Comparison of ENCODE assay signal across 21 cellular contexts in the genomic region with DNA sequence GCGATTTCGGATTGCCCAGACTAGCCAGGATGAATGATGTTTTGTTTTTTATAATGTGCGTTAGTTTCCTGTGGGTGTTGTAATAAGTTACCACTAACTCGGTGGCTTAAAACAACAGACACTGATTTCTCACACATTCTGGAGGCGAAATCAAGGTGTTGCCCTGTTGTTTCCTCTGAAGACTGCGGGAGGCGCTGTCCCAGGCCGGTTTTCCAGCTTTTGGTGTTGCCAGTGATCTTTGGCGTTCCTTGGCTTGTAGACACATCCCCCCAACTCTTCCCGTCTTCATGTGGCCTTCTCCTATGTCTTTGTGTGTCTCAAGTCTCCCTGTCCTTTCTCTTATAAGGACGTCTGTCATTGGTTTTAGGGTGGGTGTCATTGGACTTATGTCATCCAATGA.
A peak's percentile ranks its signal among the peaks of the same experiment; 100 is the strongest.
DNase-seq lines count a peak whose midpoint lies in the region; ATAC-seq and TF ChIP-seq lines count a peak whose summit lies in the region.
"Had no signal": no experiment of that assay in that cellular context is flagged by ENCODE, and none has a peak within 500 bp of the region (broad histone marks: within the 10 kb centered on the region; RNA-seq: fewer than 3 reads in every experiment).

No MANE protein-coding gene starts in this region.

- no peaks in the 10 kb centered on the region; a peak in 1 of 4 replicates for H3K4me1 ChIP-seq in SK-N-SH (ENCODE audit: control insufficient read depth in 1 of 2, insufficient read depth in 2 of 2, low read depth in 1 of 2, low read length in 1 of 2)
- no peaks in the 10 kb centered on the region for H3K4me1 ChIP-seq in PC-3 (ENCODE audit: insufficient read depth, low read length)
- H3K4me1 ChIP-seq in endodermal cell (ENCODE audit: control insufficient read depth, insufficient read depth, low read length): no peaks in the 10 kb centered on the region
- no peaks in the 10 kb centered on the region for H3K4me1 ChIP-seq in MM.1S (ENCODE audit: low read length)
- no peaks in the 10 kb centered on the region for H3K4me1 ChIP-seq in CD4-positive, alpha-beta memory T cell (ENCODE audit: insufficient read depth, low read length)
- H3K4me1 ChIP-seq: A549 had no signal

- no peaks in the 10 kb centered on the region for H3K9me3 ChIP-seq in SK-N-SH
- no peaks in the 10 kb centered on the region for H3K9me3 ChIP-seq in PC-3 (ENCODE audit: low read length)
- no peaks in the 10 kb centered on the region for H3K9me3 ChIP-seq in endodermal cell (ENCODE audit: control insufficient read depth, low read length)
- H3K9me3 ChIP-seq in MM.1S (replicated peaks; ENCODE audit: insufficient read depth, low read length): no peaks in the 10 kb centered on the region
- no peaks in the 10 kb centered on the region for H3K9me3 ChIP-seq in CD4-positive, alpha-beta memory T cell (ENCODE audit: control insufficient read depth in 1 of 2, low read length in 2 of 2)
- H3K9me3 ChIP-seq: transverse colon had no signal

- POLR2A ChIA-PET in SK-N-SH (lab: Yijun Ruan, JAX) (no interaction called here), PC-3 (lab: Charles Lee; ENCODE audit: unreplicated experiment) (no interaction called here)
- POLR2A ChIA-PET in CD4-positive, alpha-beta memory T cell (lab: Charles Lee; ENCODE audit: partially characterized antibody): no interaction called here

- peaks cover 8% of the 10 kb centered on the region for H3K9me3 Mint-ChIP-seq in endodermal cell
- peaks cover 4% of the 10 kb centered on the region for H3K9me3 Mint-ChIP-seq in type B pancreatic cell
- H3K9me3 Mint-ChIP-seq in CD4-positive, alpha-beta memory T cell: peaks cover 0 to 5% (median 0%) of the 10 kb centered on the region in 8 donors
- H3K9me3 Mint-ChIP-seq: activated CD4-positive, alpha-beta memory T cell treated with anti-CD3 and anti-CD28 coated beads for 36 hours; activated naive CD8-positive, alpha-beta T cell treated with anti-CD3 and anti-CD28 coated beads for 36 hours; natural killer cell had no signal

- H3K36me3 Mint-ChIP-seq in endodermal cell (ENCODE audit: low read depth) (peaks cover 8% of the 10 kb centered on the region), type B pancreatic cell (no peaks in the 10 kb centered on the region)
- H3K36me3 Mint-ChIP-seq in CD4-positive, alpha-beta memory T cell: no peaks in the 10 kb centered on the region
- H3K36me3 Mint-ChIP-seq: activated CD4-positive, alpha-beta memory T cell treated with anti-CD3 and anti-CD28 coated beads for 36 hours; activated naive CD8-positive, alpha-beta T cell treated with anti-CD3 and anti-CD28 coated beads for 36 hours; natural killer cell had no signal

- no TSS peak for BruUV-seq in PC-3 (replicated peaks; lab: Mats Ljungman, UMichigan)

- H3K27me3 ChIP-seq in SK-N-SH (ENCODE audit: insufficient read depth) (no peaks in the 10 kb centered on the region), PC-3 (ENCODE audit: low read length) (peaks cover 83% of the 10 kb centered on the region), endodermal cell (ENCODE audit: control insufficient read depth, insufficient read depth, low read length, poor library complexity, severe bottlenecking) (peaks cover 7% of the 10 kb centered on the region), MM.1S (replicated peaks; ENCODE audit: insufficient read depth, low read length) (no peaks in the 10 kb centered on the region)
- no peaks in the 10 kb centered on the region for H3K27me3 ChIP-seq in CD4-positive, alpha-beta memory T cell (ENCODE audit: insufficient read depth, low read length)

- TF ChIP-seq CTCF in SK-N-SH (IDR thresholded peaks at IDR 0.05) (peak; percentile 38), PC-3 (conservative IDR thresholded peaks at IDR 0.05; ENCODE audit: low read depth, low read length) (peak; percentile 38; the same call in 1 of the 2 replicates), endodermal cell (conservative IDR thresholded peaks at IDR 0.05) (peak; percentile 70), type B pancreatic cell (conservative IDR thresholded peaks at IDR 0.05) (peak; percentile 56), MM.1S (IDR thresholded peaks at IDR 0.05; ENCODE audit: low read length) (no peak)

- H2AFZ ChIP-seq in SK-N-SH (ENCODE audit: low read depth) (no peak overlapping the region), PC-3 (ENCODE audit: low read length) (no peak overlapping the region), MM.1S (ENCODE audit: low read length) (no peak overlapping the region)

- TF ChIP-seq EP300 in SK-N-SH (IDR thresholded peaks at IDR 0.05; ENCODE audit: borderline replicate concordance in 1 of 2, low read depth in 1 of 2, low read length in 1 of 2): no peak

- no peaks in the 10 kb centered on the region for H3K9me2 ChIP-seq in SK-N-SH
- H3K9me2 ChIP-seq in PC-3 (replicated peaks; ENCODE audit: low read length): no peaks in the 10 kb centered on the region
- H3K9me2 ChIP-seq in MM.1S (replicated peaks; ENCODE audit: insufficient read depth, low read length): no peaks in the 10 kb centered on the region

- no peak for TF ChIP-seq RAD21 in SK-N-SH (IDR thresholded peaks at IDR 0.05; ENCODE audit: low read length)

- H3K4me3 ChIP-seq in SK-N-SH (ENCODE audit: low read depth in 2 of 2, low read length in 1 of 2) (no peak overlapping the region), PC-3 (ENCODE audit: low read length) (no peak overlapping the region), endodermal cell (ENCODE audit: low read length) (no peak overlapping the region), MM.1S (ENCODE audit: low read length) (no peak overlapping the region)
- H3K4me3 ChIP-seq in CD4-positive, alpha-beta memory T cell (ENCODE audit: low read length in 2 of 2): no peak overlapping the region
- H3K4me3 ChIP-seq: A549, breast epithelium, heart left ventricle, transverse colon had no signal

- H3K79me2 ChIP-seq in SK-N-SH (ENCODE audit: insufficient read depth) (no peaks in the 10 kb centered on the region), PC-3 (ENCODE audit: low read length) (no peaks in the 10 kb centered on the region), MM.1S (ENCODE audit: low read length) (no peaks in the 10 kb centered on the region)

- H3K4me2 ChIP-seq in SK-N-SH (no peak overlapping the region), PC-3 (ENCODE audit: low read length) (no peak overlapping the region), MM.1S (ENCODE audit: low read depth, low read length) (no peak overlapping the region)
- H3K4me2 ChIP-seq: A549 had no signal

- WGBS in SK-N-SH (ENCODE audit: low lambda C conversion rate): 52% methylated on average over 11 of the region's 11 CpGs
- WGBS in endodermal cell (ENCODE audit: insufficient coverage in 1 of 2, insufficient read length in 1 of 2), 2 experiments: 82 to 84% methylated on average over 8 to 11 of the region's 11 CpGs

- H4K20me1 ChIP-seq in SK-N-SH (ENCODE audit: insufficient read depth) (no peaks in the 10 kb centered on the region), PC-3 (ENCODE audit: low read length) (no peaks in the 10 kb centered on the region), MM.1S (ENCODE audit: insufficient read depth, low read length) (no peaks in the 10 kb centered on the region)

- H3F3A ChIP-seq in SK-N-SH (replicated peaks; ENCODE audit: insufficient read depth): no peaks in the 10 kb centered on the region
- no peaks in the 10 kb centered on the region for H3F3A ChIP-seq in PC-3 (ENCODE audit: low read length, unreplicated experiment)
- H3F3A ChIP-seq in MM.1S (ENCODE audit: insufficient read depth, low read length): no peaks in the 10 kb centered on the region

- H3K27ac ChIP-seq in SK-N-SH (ENCODE audit: low read depth in 2 of 2, low read length in 1 of 2) (no peak overlapping the region), PC-3 (ENCODE audit: low read length) (no peak overlapping the region), endodermal cell (ENCODE audit: low read depth, low read length) (no peak overlapping the region), MM.1S (ENCODE audit: low read length) (no peak overlapping the region)
- H3K27ac ChIP-seq in CD4-positive, alpha-beta memory T cell (ENCODE audit: low read depth, low read length): no peak overlapping the region
- H3K27ac ChIP-seq: A549, breast epithelium, heart left ventricle, transverse colon had no signal

- DNase-seq in SK-N-SH: no peak
- no peak for DNase-seq in PC-3
- DNase-seq in endodermal cell: peak; percentile 79
- DNase-seq in type B pancreatic cell (ENCODE audit: extremely low spot score, unreplicated experiment): no peak
- DNase-seq in MM.1S: no peak
- DNase-seq in CD4-positive, alpha-beta memory T cell: no peak
- DNase-seq: activated CD4-positive, alpha-beta memory T cell treated with anti-CD3 and anti-CD28 coated beads for 36 hours; activated naive CD8-positive, alpha-beta T cell treated with anti-CD3 and anti-CD28 coated beads for 36 hours; activated T-cell treated with anti-CD3 and anti-CD28 coated beads, Interleukin-2, amount 50 U/mL, for 4 hours; DMS79; heart left ventricle; IMR-90; natural killer cell; NCI-H1048; NCI-H2107; stimulated activated naive CD4-positive, alpha-beta T cell; transverse colon had no signal

- H3K27ac Mint-ChIP-seq in endodermal cell: no peak overlapping the region
- H3K27ac Mint-ChIP-seq in type B pancreatic cell: no peak overlapping the region
- H3K27ac Mint-ChIP-seq in CD4-positive, alpha-beta memory T cell: no peak overlapping the region
- H3K27ac Mint-ChIP-seq: activated CD4-positive, alpha-beta memory T cell treated with anti-CD3 and anti-CD28 coated beads for 36 hours; activated naive CD8-positive, alpha-beta T cell treated with anti-CD3 and anti-CD28 coated beads for 36 hours; natural killer cell had no signal

- intact Hi-C loops in PC-3 (cut with micrococcal nuclease): no loop called here
- intact Hi-C loops in CD4-positive, alpha-beta memory T cell (cut with micrococcal nuclease): no loop called here

- no peak overlapping the region for H3K4me3 Mint-ChIP-seq in endodermal cell
- H3K4me3 Mint-ChIP-seq in type B pancreatic cell: no peak overlapping the region
- H3K4me3 Mint-ChIP-seq in CD4-positive, alpha-beta memory T cell: no peak overlapping the region
- H3K4me3 Mint-ChIP-seq: activated CD4-positive, alpha-beta memory T cell treated with anti-CD3 and anti-CD28 coated beads for 36 hours; activated naive CD8-positive, alpha-beta T cell treated with anti-CD3 and anti-CD28 coated beads for 36 hours; activated T-cell treated with anti-CD3 and anti-CD28 coated beads, Interleukin-2, amount 50 U/mL, for 4 hours; natural killer cell had no signal

- H3K9ac ChIP-seq in SK-N-SH (no peak overlapping the region), PC-3 (ENCODE audit: low read length) (no peak overlapping the region), endodermal cell (ENCODE audit: extremely low read depth, low read length, poor library complexity, severe bottlenecking) (no peak overlapping the region), MM.1S (ENCODE audit: low read length) (no peak overlapping the region)

- CTCF ChIA-PET in SK-N-SH (lab: Yijun Ruan, JAX) (interaction anchor here (0.8 kb wide), 1 partner anchor 18 kb away, joined by 3 read pairs; no protein-coding TSS in a partner anchor), PC-3 (lab: Charles Lee) (no interaction called here)
- CTCF ChIA-PET in CD4-positive, alpha-beta memory T cell (lab: Charles Lee; ENCODE audit: partially characterized antibody): interaction anchor here (1.3 kb wide), 1 partner anchor 10 kb away, joined by 3 read pairs; no protein-coding TSS in a partner anchor

- ATAC-seq in SK-N-SH treated with all-trans-retinoic acid at 6 μM for 48 hours (no peak), PC-3 (no peak), HG03025 (IDR thresholded peaks at IDR 0.05; ENCODE audit: low FRiP score, unreplicated experiment) (no peak)
- ATAC-seq: A549; activated T-cell treated with anti-CD3 and anti-CD28 coated beads, Interleukin-2, amount 50 U/mL, for 4 hours; heart left ventricle; natural killer cell had no signal

- no peaks in the 10 kb centered on the region for H3K36me3 ChIP-seq in SK-N-SH (replicated peaks in 1 of 2; ENCODE audit: control insufficient read depth in 1 of 2, insufficient read depth in 2 of 2, low read length in 1 of 2)
- no peaks in the 10 kb centered on the region for H3K36me3 ChIP-seq in PC-3 (ENCODE audit: low read depth, low read length)
- H3K36me3 ChIP-seq in endodermal cell (ENCODE audit: control insufficient read depth, insufficient read depth, low read length): no peaks in the 10 kb centered on the region
- no peaks in the 10 kb centered on the region for H3K36me3 ChIP-seq in MM.1S (replicated peaks; ENCODE audit: insufficient read depth, low read length)
- H3K36me3 ChIP-seq in CD4-positive, alpha-beta memory T cell (ENCODE audit: insufficient read depth, low read length): no peaks in the 10 kb centered on the region
- H3K36me3 ChIP-seq: breast epithelium, heart left ventricle, transverse colon had no signal

- peaks cover 5% of the 10 kb centered on the region for H3K27me3 Mint-ChIP-seq in endodermal cell (ENCODE audit: insufficient read depth)
- peaks cover 60% of the 10 kb centered on the region for H3K27me3 Mint-ChIP-seq in type B pancreatic cell
- H3K27me3 Mint-ChIP-seq in CD4-positive, alpha-beta memory T cell: peaks cover 16 to 28% of the 10 kb centered on the region in 2 donors

- no peaks in the 10 kb centered on the region for H3K4me1 Mint-ChIP-seq in endodermal cell
- peaks cover 5% of the 10 kb centered on the region for H3K4me1 Mint-ChIP-seq in type B pancreatic cell (ENCODE audit: unreplicated experiment)
- H3K4me1 Mint-ChIP-seq in CD4-positive, alpha-beta memory T cell: no peaks in the 10 kb centered on the region
- H3K4me1 Mint-ChIP-seq: activated naive CD8-positive, alpha-beta T cell treated with anti-CD3 and anti-CD28 coated beads for 36 hours; natural killer cell had no signal
